Comparison of ENCODE assay signal across 14 cellular contexts in the genomic region with DNA sequence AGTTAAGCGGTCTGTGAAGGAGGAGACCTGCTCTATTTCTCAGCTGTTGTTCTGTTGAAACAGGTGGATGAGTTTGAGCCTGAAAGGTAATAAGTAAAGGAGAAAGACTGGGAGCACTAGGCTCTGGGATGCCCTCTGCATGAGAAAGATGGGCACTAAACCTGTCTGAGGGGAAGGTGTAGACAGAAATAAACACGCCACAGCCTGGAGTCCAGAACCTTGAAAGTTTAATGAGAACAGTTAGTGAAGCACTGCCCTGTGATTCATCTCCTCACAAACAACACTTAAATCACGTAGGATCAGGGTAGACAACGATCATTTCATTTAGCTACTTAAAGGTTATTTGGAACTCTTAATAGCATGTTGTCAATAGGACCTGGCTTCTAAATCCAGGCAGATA.
DNase-seq lines count a peak whose midpoint lies in the region; ATAC-seq and TF ChIP-seq lines count a peak whose summit lies in the region.
"Had no signal": no experiment of that assay in that cellular context is flagged by ENCODE, and none has a peak within 500 bp of the region (broad histone marks: within the 10 kb centered on the region; RNA-seq: fewer than 3 reads in every experiment).

No MANE protein-coding gene starts in this region.

- H3K27ac ChIP-seq in PC-3 (ENCODE audit: low read length) (no peak overlapping the region), hepatocyte (peak overlapping the region; percentile 76), neural progenitor cell (no peak overlapping the region), body of pancreas (no peak overlapping the region)

- H2AFZ ChIP-seq in PC-3 (ENCODE audit: low read length) (no peak overlapping the region), hepatocyte (no peak overlapping the region), neural progenitor cell (replicated peaks) (no peak overlapping the region)

- POLR2A ChIA-PET in PC-3 (lab: Charles Lee; ENCODE audit: unreplicated experiment), result no interaction called here

- no peak overlapping the region for H3K9ac ChIP-seq in PC-3 (ENCODE audit: low read length)
- H3K9ac ChIP-seq in neural progenitor cell, result no peak overlapping the region

- no peaks in the 10 kb centered on the region for H3K4me1 ChIP-seq in PC-3 (ENCODE audit: insufficient read depth, low read length)
- peaks cover 5% of the 10 kb centered on the region for H3K4me1 ChIP-seq in hepatocyte (ENCODE audit: insufficient read depth)
- no peaks in the 10 kb centered on the region for H3K4me1 ChIP-seq in neural progenitor cell
- no peaks in the 10 kb centered on the region for H3K4me1 ChIP-seq in body of pancreas

- no peaks in the 10 kb centered on the region for H3K79me2 ChIP-seq in PC-3 (ENCODE audit: low read length)
- H3K79me2 ChIP-seq in hepatocyte, result no peaks in the 10 kb centered on the region
- H3K79me2 ChIP-seq in neural progenitor cell (ENCODE audit: low read depth), result no peaks in the 10 kb centered on the region

- no peak for TF ChIP-seq POLR2A in body of pancreas (IDR thresholded peaks at IDR 0.05)

- no peaks in the 10 kb centered on the region for H3K27me3 Mint-ChIP-seq in neural progenitor cell (ENCODE audit: insufficient read depth, low read depth)

- no peak overlapping the region for H3K4me3 Mint-ChIP-seq in neural progenitor cell
- H3K4me3 Mint-ChIP-seq: CD14-positive monocyte; CD8-positive, alpha-beta T cell; HFFc6 had no signal

- H3K36me3 Mint-ChIP-seq in neural progenitor cell, result no peaks in the 10 kb centered on the region
- H3K36me3 Mint-ChIP-seq: CD14-positive monocyte; CD8-positive, alpha-beta T cell had no signal

- DNase-seq in DMS79 (lab: John Stamatoyannopoulos, UW) (peak; percentile 67), PC-3 (no peak), hepatocyte (ENCODE audit: low spot score) (no peak), neural progenitor cell (ENCODE audit: low spot score) (no peak), body of pancreas (no peak), NCI-H1694 (lab: John Stamatoyannopoulos, UW) (no peak), ureter (ENCODE audit: low spot score) (no peak), A172 (ENCODE audit: low spot score) (no peak)
- DNase-seq: CD8-positive, alpha-beta T cell; COR-L47; DMS153; HCEC 1CT; HFFc6 had no signal

- H3K9me3 ChIP-seq in PC-3 (ENCODE audit: low read length) (no peaks in the 10 kb centered on the region), hepatocyte (ENCODE audit: low read depth) (no peaks in the 10 kb centered on the region), neural progenitor cell (ENCODE audit: low read depth) (no peaks in the 10 kb centered on the region), body of pancreas (no peaks in the 10 kb centered on the region)

- peak overlapping the region; percentile 12 for H3K27ac Mint-ChIP-seq in neural progenitor cell
- H3K27ac Mint-ChIP-seq: CD8-positive, alpha-beta T cell; HFFc6 had no signal

- H3K9me3 Mint-ChIP-seq in neural progenitor cell, result peaks cover 3% of the 10 kb centered on the region
- H3K9me3 Mint-ChIP-seq: CD8-positive, alpha-beta T cell; HFFc6 had no signal

- intact Hi-C loops in PC-3 (cut with micrococcal nuclease) (no loop called here), body of pancreas (cut with DNase I) (no loop called here)

- H3K4me2 ChIP-seq in PC-3 (ENCODE audit: low read length) (no peak overlapping the region), hepatocyte (no peak overlapping the region), neural progenitor cell (no peak overlapping the region)

- no TSS peak for BruUV-seq in PC-3 (replicated peaks; lab: Mats Ljungman, UMichigan)

- H3K36me3 ChIP-seq in PC-3 (ENCODE audit: low read depth, low read length), result no peaks in the 10 kb centered on the region
- no peaks in the 10 kb centered on the region for H3K36me3 ChIP-seq in hepatocyte (replicated peaks; ENCODE audit: insufficient read depth, low read depth)
- no peaks in the 10 kb centered on the region for H3K36me3 ChIP-seq in neural progenitor cell
- no peaks in the 10 kb centered on the region for H3K36me3 ChIP-seq in body of pancreas (replicated peaks in 1 of 2; ENCODE audit: insufficient read depth in 1 of 2, low read depth in 2 of 2)

- H3K9me2 ChIP-seq in PC-3 (replicated peaks; ENCODE audit: low read length), result no peaks in the 10 kb centered on the region
- H3K9me2 ChIP-seq in hepatocyte (replicated peaks; ENCODE audit: insufficient read depth), result no peaks in the 10 kb centered on the region

- H3K27me3 ChIP-seq in PC-3 (ENCODE audit: low read length) (peaks cover 21% of the 10 kb centered on the region; the same call in 1 of the 2 replicates), hepatocyte (no peaks in the 10 kb centered on the region), neural progenitor cell (no peaks in the 10 kb centered on the region), body of pancreas (no peaks in the 10 kb centered on the region)

- H3K4me1 Mint-ChIP-seq in neural progenitor cell, result peaks cover 22% of the 10 kb centered on the region

- H3F3A ChIP-seq in PC-3 (ENCODE audit: low read length, unreplicated experiment) (no peaks in the 10 kb centered on the region), neural progenitor cell (ENCODE audit: low read depth) (no peaks in the 10 kb centered on the region)

- peak; percentile 60 for ATAC-seq in PC-3
- ATAC-seq in body of pancreas, result no peak
- ATAC-seq: CD8-positive, alpha-beta T cell had no signal

- H4K20me1 ChIP-seq in PC-3 (ENCODE audit: low read length) (no peaks in the 10 kb centered on the region), hepatocyte (ENCODE audit: insufficient read depth, poor library complexity, severe bottlenecking) (no peaks in the 10 kb centered on the region), neural progenitor cell (ENCODE audit: low read depth) (no peaks in the 10 kb centered on the region)

- 65% methylated on average over 4 of the region's 4 CpGs for WGBS in hepatocyte (ENCODE audit: low lambda C conversion rate, missing lambda C conversion rate)
- WGBS in body of pancreas, 2 donors, result 84 to 87% methylated on average over 4 of the region's 4 CpGs

- H3K4me3 ChIP-seq in PC-3 (ENCODE audit: low read length) (no peak overlapping the region), hepatocyte (no peak overlapping the region), neural progenitor cell (no peak overlapping the region), body of pancreas (no peak overlapping the region)

- TF ChIP-seq CTCF in PC-3 (conservative IDR thresholded peaks at IDR 0.05; ENCODE audit: low read depth, low read length) (no peak), hepatocyte (IDR thresholded peaks at IDR 0.05; ENCODE audit: poor library complexity) (no peak), neural progenitor cell (IDR thresholded peaks at IDR 0.05) (no peak), body of pancreas (IDR thresholded peaks at IDR 0.05) (no peak)

- CTCF ChIA-PET in PC-3 (lab: Charles Lee), result no interaction called here
